ENCODE assay signal across 35 cellular contexts in the genomic region with DNA sequence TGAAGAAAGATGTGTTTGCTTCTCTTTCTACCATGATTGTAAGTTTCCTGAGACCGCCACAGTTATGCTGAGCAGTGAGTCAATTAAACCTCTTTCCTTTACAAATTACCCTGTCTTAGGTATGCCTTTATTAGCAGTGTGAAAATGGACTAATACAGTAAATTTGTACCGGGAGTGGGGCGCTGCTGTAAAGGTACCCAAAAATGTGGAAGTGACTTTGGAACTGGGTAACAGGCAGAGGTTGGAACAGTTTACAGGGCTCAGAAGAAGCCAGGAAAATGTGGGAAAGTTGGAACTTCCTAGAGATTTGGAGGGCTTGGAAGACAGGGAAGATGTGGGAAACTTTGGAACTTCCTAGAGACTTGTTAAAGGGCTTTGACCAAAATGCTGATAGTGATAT.
"Had no signal": no experiment of that assay in that cellular context is flagged by ENCODE, and none has a peak within 500 bp of the region (broad histone marks: within the 10 kb centered on the region; RNA-seq: fewer than 3 reads in every experiment).

No MANE protein-coding gene starts in this region.

- DNase-seq: Karpas-422, Kasumi-1, MG63, MM.1S, MV-4-11, NCI-H1048, NCI-H1092, NCI-H1092 treated with DMSO at 0.1 percent for 48 hours, NCI-H1105, NCI-H1105 treated with DMSO at 0.1 percent for 48 hours, NCI-H1417, NCI-H1417 treated with DMSO at 0.1 percent for 48 hours, NCI-H1436, NCI-H1436 treated with DMSO at 0.1 percent for 48 hours, NCI-H146, NCI-H1694, NCI-H1694 treated with DMSO at 0.1 percent for 48 hours, NCI-H187, NCI-H187 treated with DMSO at 0.1 percent for 48 hours, NCI-H1930, NCI-H2029, NCI-H2029 treated with DMSO at 0.1 percent for 48 hours, NCI-H2081, NCI-H2081 treated with DMSO at 0.1 percent for 48 hours, NCI-H2107, NCI-H2171, NCI-H2171 treated with DMSO at 0.1 percent for 48 hours, NCI-H2227 treated with DMSO at 0.1 percent for 48 hours, NCI-H226, NCI-H345, NCI-H446, NCI-H446 treated with DMSO at 0.1 percent for 48 hours, NCI-H510A, NCI-H510A treated with DMSO at 0.1 percent for 48 hours, NCI-H524 had no signal

- H3K4me3 ChIP-seq: MG63 had no signal

- H3K36me3 ChIP-seq: MG63 had no signal

- H3K27me3 ChIP-seq: MG63 had no signal
